In the genomic region with DNA sequence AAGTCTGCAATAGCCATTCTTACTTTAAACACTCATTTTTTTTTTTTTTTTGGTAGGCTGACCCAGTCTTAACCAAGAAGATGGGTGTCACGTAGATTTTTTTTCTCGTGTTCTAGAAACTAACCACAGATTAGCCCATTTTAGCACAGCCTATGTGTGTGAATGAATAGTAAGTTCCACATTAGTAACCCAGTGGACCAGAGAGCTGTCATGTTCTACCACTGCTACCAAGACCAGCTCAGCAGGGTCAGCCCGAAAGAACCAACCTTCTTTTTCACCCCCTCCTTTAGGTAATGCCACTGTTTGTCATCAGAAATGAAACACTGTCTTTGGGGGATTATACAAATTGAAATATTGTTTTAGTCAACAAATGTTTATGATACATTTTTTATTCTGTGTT, we compare ENCODE assay signal across 9 cellular contexts.
"Had no signal": no experiment of that assay in that cellular context is flagged by ENCODE, and none has a peak within 500 bp of the region (broad histone marks: within the 10 kb centered on the region; RNA-seq: fewer than 3 reads in every experiment).

No MANE protein-coding gene starts in this region.

- ATAC-seq: GM23338, HCT116 had no signal

- H3K4me2 ChIP-seq: GM23338 had no signal

- H3K4me3 ChIP-seq: GM23248, GM23338, HAP-1 had no signal

- H3K27ac ChIP-seq: GM23248 had no signal

- H3K9ac ChIP-seq: GM23248 had no signal

- DNase-seq: GM23248, GOT3, H7, H9, HCEC 1CT, HFFc6 had no signal

- H2AFZ ChIP-seq: GM23248, GM23338 had no signal

- H3K36me3 ChIP-seq: HAP-1 had no signal

- H3K4me1 ChIP-seq: HAP-1 had no signal

- H3K9me3 ChIP-seq: HAP-1 had no signal
